1 cellular context compared by ENCODE assay signal in the genomic region with DNA sequence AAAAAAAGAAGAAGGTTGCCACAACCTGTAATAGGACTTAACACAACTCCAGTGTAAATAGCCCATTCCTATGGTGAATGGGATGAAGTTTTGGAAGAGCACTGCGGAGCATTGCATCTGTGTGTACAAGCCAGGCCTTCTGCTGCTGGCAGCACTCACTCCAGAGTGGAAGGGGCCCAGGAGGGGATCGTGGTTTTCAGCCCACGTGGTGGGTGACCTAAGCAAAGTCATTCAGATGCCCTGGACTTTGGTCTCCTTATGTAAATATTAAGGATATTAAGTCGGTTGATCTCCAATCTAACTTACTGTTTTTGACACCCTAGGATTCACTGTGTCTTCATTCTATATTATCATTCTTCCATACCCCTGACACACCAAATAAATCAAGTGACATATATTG. TPM values are rescaled to one million over a fixed set of nuclear protein-coding genes. Genes with fewer than 3 reads are reported as not detected.
"Had no signal": no experiment of that assay in that cellular context is flagged by ENCODE, and none has a peak within 500 bp of the region (broad histone marks: within the 10 kb centered on the region; RNA-seq: fewer than 3 reads in every experiment).

No MANE protein-coding gene starts in this region.

RNA-seq across cellular contexts. Expression of a gene that starts 2.7 kb away (rescaled TPM):
- total RNA-seq: OCI-LY7 had no signal
